Comparison of ENCODE assay signal across 29 cellular contexts in the genomic region with DNA sequence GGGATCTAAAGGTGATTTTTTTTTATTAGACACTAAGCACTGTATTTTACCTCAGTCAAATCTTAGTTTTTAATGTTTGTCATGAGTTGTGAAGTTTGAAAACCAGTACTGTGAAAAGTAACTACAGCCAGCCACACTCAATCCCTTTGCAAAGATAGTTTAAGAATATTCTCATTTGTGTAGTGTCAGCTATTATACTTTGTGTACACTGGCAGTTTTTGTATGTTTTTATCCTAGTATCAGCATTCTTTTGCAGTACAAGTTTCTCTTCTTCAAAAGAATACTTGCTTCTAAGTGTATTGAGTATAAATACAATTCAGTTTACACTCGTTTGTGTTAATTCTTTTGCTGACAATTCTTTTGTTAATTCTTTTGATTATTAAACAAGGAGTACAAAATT.
"Had no signal": no experiment of that assay in that cellular context is flagged by ENCODE, and none has a peak within 500 bp of the region (broad histone marks: within the 10 kb centered on the region; RNA-seq: fewer than 3 reads in every experiment).

No MANE protein-coding gene starts in this region.

- H3K36me3 ChIP-seq: brain microvascular endothelial cell, WERI-Rb-1 had no signal

- DNase-seq: activated B cell treated with CpG ODN at 0.5 μM for 24 hours; activated CD4-positive, alpha-beta T cell treated with anti-CD3 and anti-CD28 coated beads for 48 hours; activated CD4-positive, alpha-beta T cell treated with anti-CD3 and anti-CD28 coated beads, Interleukin-2, amount 50 U/mL, for 1 hour; activated CD4-positive, alpha-beta T cell treated with anti-CD3 and anti-CD28 coated beads, Interleukin-2, amount 50 U/mL, for 48 hours; activated CD8-positive, alpha-beta memory T cell treated with anti-CD3 and anti-CD28 coated beads for 24 hours; activated CD8-positive, alpha-beta memory T cell treated with anti-CD3 and anti-CD28 coated beads, Interleukin-2, amount 50 U/mL, for 4 hours; activated CD8-positive, alpha-beta T cell treated with anti-CD3 and anti-CD28 coated beads for 36 hours; activated gamma-delta T cell; activated naive CD4-positive, alpha-beta T cell; activated naive CD4-positive, alpha-beta T cell treated with anti-CD3 and anti-CD28 coated beads, Interleukin-2, amount 10 ng/mL, durations not matched to agents 7 days and 5 days; activated T-cell treated with anti-CD3 and anti-CD28 coated beads for 4 hours; activated T-cell treated with anti-CD3 and anti-CD28 coated beads, Interleukin-2, amount 50 U/mL, for 24 hours; activated T-cell treated with anti-CD3 and anti-CD28 coated beads, Interleukin-2, amount 50 U/mL, for 72 hours; amniotic stem cell; anterior cingulate cortex; brain microvascular endothelial cell; dorsolateral prefrontal cortex; effector memory CD4-positive, alpha-beta T cell; endodermal cell; foreskin fibroblast; head of caudate nucleus; T-helper 17 cell; T1000; WERI-Rb-1 had no signal

- H3K27me3 ChIP-seq: brain microvascular endothelial cell, dorsolateral prefrontal cortex had no signal

- FAIRE-seq: astrocyte, bronchial epithelial cell had no signal

- H3K4me3 ChIP-seq: coronary artery, dorsolateral prefrontal cortex had no signal

- H3K27ac ChIP-seq: brain microvascular endothelial cell, coronary artery, WERI-Rb-1 had no signal

- ATAC-seq: activated CD4-positive, CD25-positive, alpha-beta regulatory T cell treated with anti-CD3 and anti-CD28 coated beads, Interleukin-2, amount 50 U/mL, for 24 hours; activated CD8-positive, alpha-beta T cell treated with anti-CD3 and anti-CD28 coated beads for 36 hours; activated T-cell treated with anti-CD3 and anti-CD28 coated beads, Interleukin-2, amount 50 U/mL, for 72 hours; esophagus mucosa; T-helper 17 cell had no signal
